In the genomic region with DNA sequence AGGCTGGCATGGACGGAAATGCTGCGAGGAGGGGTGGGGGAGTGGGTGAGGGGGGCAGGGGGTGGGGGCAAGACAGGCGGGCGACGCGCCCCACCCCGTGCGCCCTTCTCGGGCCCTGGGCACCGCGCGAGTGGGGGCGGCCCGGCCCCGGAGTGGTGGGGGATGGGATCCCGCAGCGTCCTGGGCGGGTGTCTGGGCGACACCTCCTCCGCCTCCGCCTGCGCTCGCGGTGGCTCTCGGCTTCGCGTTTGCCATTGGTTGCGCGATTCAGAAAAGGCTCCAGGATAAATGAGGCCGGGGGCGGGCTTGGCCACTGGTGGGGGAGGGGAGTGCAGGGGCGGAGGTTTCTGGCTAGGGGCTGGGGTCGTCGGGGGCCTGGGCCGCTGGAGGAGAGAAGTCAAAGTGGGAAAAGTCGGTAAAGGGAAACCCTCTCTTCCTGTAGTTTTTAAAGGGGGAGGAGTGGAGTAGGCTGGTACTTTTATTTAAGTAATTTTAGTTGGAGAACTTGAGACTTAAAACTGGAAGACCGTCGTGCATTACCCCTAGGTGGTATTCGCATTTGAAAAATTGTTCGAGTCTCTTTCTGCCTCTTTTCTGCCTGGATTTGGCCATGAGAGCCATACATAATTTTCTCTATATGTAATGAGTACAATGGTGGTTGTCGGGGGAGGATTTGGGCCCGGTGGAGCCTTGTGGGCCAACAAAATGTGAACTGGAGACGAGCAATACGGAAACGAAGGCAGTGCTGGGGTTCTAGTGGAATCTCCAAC, we compare ENCODE assay signal across 8 cellular contexts. TPM values are rescaled to one million over a fixed set of nuclear protein-coding genes. Genes with fewer than 3 reads are reported as not detected.
DNase-seq lines count a peak whose midpoint lies in the region; ATAC-seq, FAIRE-seq and TF ChIP-seq lines count a peak whose summit lies in the region.

No MANE protein-coding gene starts in this region.

- TF ChIP-seq CTCF in AG09309 (IDR thresholded peaks at IDR 0.05; ENCODE audit: control insufficient read depth, insufficient read depth, low read depth, low read length, missing control alignments) (no peak), keratinocyte (optimal IDR thresholded peaks at IDR 0.05 in 1 of 3, IDR thresholded peaks at IDR 0.05 in 1 of 3, conservative IDR thresholded peaks at IDR 0.05 in 1 of 3; ENCODE audit: extremely low read depth in 1 of 3, insufficient read depth in 2 of 3, low read length in 3 of 3) (no peak), prostate gland (IDR thresholded peaks at IDR 0.05) (no peak)

- H3K9me3 Mint-ChIP-seq in activated naive CD8-positive, alpha-beta T cell treated with anti-CD3 and anti-CD28 coated beads, Interleukin-2, amount 10 ng/mL, durations not matched to agents 7 days and 5 days: no peaks in the 10 kb centered on the region

- no peak for FAIRE-seq in keratinocyte (lab: Jason Lieb, UNC)

- no peak overlapping the region for H3K27ac Mint-ChIP-seq in activated naive CD8-positive, alpha-beta T cell treated with anti-CD3 and anti-CD28 coated beads, Interleukin-2, amount 10 ng/mL, durations not matched to agents 7 days and 5 days

- POLR2A ChIA-PET in activated naive CD8-positive, alpha-beta T cell treated with anti-CD3 and anti-CD28 coated beads, Interleukin-2, amount 10 ng/mL, durations not matched to agents 7 days and 5 days (lab: Charles Lee): no interaction called here

- H3K4me1 Mint-ChIP-seq in activated naive CD8-positive, alpha-beta T cell treated with anti-CD3 and anti-CD28 coated beads, Interleukin-2, amount 10 ng/mL, durations not matched to agents 7 days and 5 days: peaks cover 37% of the 10 kb centered on the region

- no peaks in the 10 kb centered on the region for H3K9me1 ChIP-seq in keratinocyte (ENCODE audit: control insufficient read depth, extremely low read depth, insufficient read depth, low read length)

- WGBS in prostate gland: 12% methylated on average over 45 of the region's 45 CpGs

- peaks cover 75% of the 10 kb centered on the region for H3K27me3 Mint-ChIP-seq in activated naive CD8-positive, alpha-beta T cell treated with anti-CD3 and anti-CD28 coated beads, Interleukin-2, amount 10 ng/mL, durations not matched to agents 7 days and 5 days

- intact Hi-C loops in prostate gland (cut with DNase I): no loop called here

- H3K4me2 ChIP-seq in keratinocyte (ENCODE audit: control insufficient read depth, extremely low read depth, insufficient read depth, low read depth, low read length): peak overlapping the region; percentile 76

- H3K9me3 ChIP-seq in keratinocyte (ENCODE audit: control insufficient read depth, low read depth, low read length) (no peaks in the 10 kb centered on the region), prostate gland (no peaks in the 10 kb centered on the region)

- peak; percentile 44 for TF ChIP-seq POLR2A in GM18505 (IDR thresholded peaks at IDR 0.05; ENCODE audit: borderline replicate concordance, extremely low read depth, insufficient read depth, insufficient read length)
- TF ChIP-seq POLR2A in prostate gland (IDR thresholded peaks at IDR 0.05): no peak

- H3K4me3 ChIP-seq in AG09309 (ENCODE audit: control insufficient read depth, low read depth, low read length) (peak overlapping the region; percentile 42), keratinocyte (ENCODE audit: control insufficient read depth in 2 of 3, extremely low read depth in 1 of 3, insufficient read depth in 2 of 3, low read depth in 1 of 3, low read length in 3 of 3) (peak overlapping the region; percentile 60 to 86 (median 66)), prostate gland (no peak overlapping the region)

- peaks cover 60% of the 10 kb centered on the region for H3K27me3 ChIP-seq in keratinocyte (ENCODE audit: control insufficient read depth, extremely low read depth, insufficient read depth, low read length)
- peaks cover 75% of the 10 kb centered on the region for H3K27me3 ChIP-seq in prostate gland (replicated peaks; ENCODE audit: insufficient read depth)

- dilution Hi-C loops in keratinocyte (cut with MboI; ENCODE audit: extremely low pct_ligation_motif_present, low sequenced_read_pairs): no loop called here

- H3K4me3 Mint-ChIP-seq in activated naive CD8-positive, alpha-beta T cell treated with anti-CD3 and anti-CD28 coated beads, Interleukin-2, amount 10 ng/mL, durations not matched to agents 7 days and 5 days: peak overlapping the region; percentile 88

- no peak for DNase-seq in AG09309 (ENCODE audit: low read depth)
- DNase-seq in NCI-H82 (lab: John Stamatoyannopoulos, UW): peak; percentile 97
- DNase-seq in activated naive CD8-positive, alpha-beta T cell treated with anti-CD3 and anti-CD28 coated beads, Interleukin-2, amount 10 ng/mL, durations not matched to agents 7 days and 5 days: peak; percentile 71
- no peak for DNase-seq in keratinocyte (ENCODE audit: low read depth, low spot score)
- DNase-seq in prostate gland (ENCODE audit: low spot score): no peak

- peaks cover 26% of the 10 kb centered on the region for H3K79me2 ChIP-seq in keratinocyte (ENCODE audit: control insufficient read depth, insufficient read depth, low read length)

- H2AFZ ChIP-seq in keratinocyte (ENCODE audit: control insufficient read depth, low read length): peak overlapping the region; percentile 28

- peaks cover 14% of the 10 kb centered on the region for H3K4me1 ChIP-seq in keratinocyte (ENCODE audit: control insufficient read depth, extremely low read depth, insufficient read depth, low read length)
- peaks cover 9% of the 10 kb centered on the region for H3K4me1 ChIP-seq in prostate gland (replicated peaks)

- H3K27ac ChIP-seq in keratinocyte (ENCODE audit: control insufficient read depth, insufficient read depth, low read length): peak overlapping the region; percentile 67
- no peak overlapping the region for H3K27ac ChIP-seq in prostate gland

- H3K36me3 ChIP-seq in keratinocyte (ENCODE audit: control insufficient read depth in 2 of 2, extremely low read depth in 1 of 2, insufficient read depth in 2 of 2, low read length in 2 of 2) (no peaks in the 10 kb centered on the region), prostate gland (no peaks in the 10 kb centered on the region)

- H3K9ac ChIP-seq in keratinocyte (ENCODE audit: control insufficient read depth, extremely low read depth, insufficient read depth, low read length): peak overlapping the region; percentile 81

- H4K20me1 ChIP-seq in keratinocyte (ENCODE audit: control insufficient read depth, extremely low read depth, insufficient read depth, low read length): no peaks in the 10 kb centered on the region

- peaks cover 1% of the 10 kb centered on the region for H3K36me3 Mint-ChIP-seq in activated naive CD8-positive, alpha-beta T cell treated with anti-CD3 and anti-CD28 coated beads, Interleukin-2, amount 10 ng/mL, durations not matched to agents 7 days and 5 days

- ATAC-seq in GM18505 (IDR thresholded peaks at IDR 0.05; ENCODE audit: unreplicated experiment) (peak; percentile 35), HG03520 (IDR thresholded peaks at IDR 0.05; ENCODE audit: unreplicated experiment) (peak; percentile 33), HG03521 (IDR thresholded peaks at IDR 0.05; ENCODE audit: unreplicated experiment) (no peak)
- ATAC-seq in activated naive CD8-positive, alpha-beta T cell treated with anti-CD3 and anti-CD28 coated beads, Interleukin-2, amount 10 ng/mL, durations not matched to agents 7 days and 5 days (ENCODE audit: low read depth): peak; percentile 17

RNA-seq across cellular contexts. Expression of a gene that starts 1.0 kb away (rescaled TPM):
- total RNA-seq in activated naive CD8-positive, alpha-beta T cell treated with anti-CD3 and anti-CD28 coated beads, Interleukin-2, amount 10 ng/mL, durations not matched to agents 7 days and 5 days: under 1 TPM; 0.37 to 0.94 TPM
- polyA plus RNA-seq in keratinocyte: 13.8 to 22.3 TPM (median 18.9 TPM) in 3 replicates
- 10.3 TPM for polyA plus RNA-seq in keratinocyte (2011; ENCODE audit: low read depth)
- 13.8 and 24.9 TPM in 2 replicates for polyA plus RNA-seq in keratinocyte (2011; cell fraction: cytosol; rRNA removed)
- polyA plus RNA-seq in keratinocyte (2011; cell fraction: nucleus; rRNA removed): 37.7 and 39.3 TPM in 2 replicates
- polyA plus RNA-seq in keratinocyte (2012; ENCODE audit: low replicate concordance): 9.0 and 12.3 TPM in 2 replicates
- polyA minus RNA-seq in keratinocyte: 19.7 to 35.3 TPM (median 34.1 TPM) in 3 replicates
- polyA minus RNA-seq in keratinocyte (2011; cell fraction: cytosol; rRNA and poly(A)+ RNA removed): 24.7 TPM
- polyA minus RNA-seq in keratinocyte (2011; cell fraction: nucleus; rRNA and poly(A)+ RNA removed): 29.8 and 57.0 TPM in 2 replicates
- total RNA-seq in prostate gland: 1 to 10 TPM in 1 of 2 donors, not detected in 1; 9.6 TPM

Comparison
In these comparisons a context has a peak if more than half of its experiments do, and no peak if none do; other contexts are left out.
1. DNase-seq: peak in NCI-H82 (single experiment) and activated naive CD8-positive, alpha-beta T cell treated with anti-CD3 and anti-CD28 coated beads, Interleukin-2, amount 10 ng/mL, durations not matched to agents 7 days and 5 days (single experiment); none in AG09309 (single experiment), keratinocyte (single experiment) and prostate gland (single experiment).
2. H3K4me3 ChIP-seq: peak in AG09309 (single experiment) and keratinocyte (3 of 3); none in prostate gland (0 of 2).